ENCODE assay signal across 8 cellular contexts in the genomic region with DNA sequence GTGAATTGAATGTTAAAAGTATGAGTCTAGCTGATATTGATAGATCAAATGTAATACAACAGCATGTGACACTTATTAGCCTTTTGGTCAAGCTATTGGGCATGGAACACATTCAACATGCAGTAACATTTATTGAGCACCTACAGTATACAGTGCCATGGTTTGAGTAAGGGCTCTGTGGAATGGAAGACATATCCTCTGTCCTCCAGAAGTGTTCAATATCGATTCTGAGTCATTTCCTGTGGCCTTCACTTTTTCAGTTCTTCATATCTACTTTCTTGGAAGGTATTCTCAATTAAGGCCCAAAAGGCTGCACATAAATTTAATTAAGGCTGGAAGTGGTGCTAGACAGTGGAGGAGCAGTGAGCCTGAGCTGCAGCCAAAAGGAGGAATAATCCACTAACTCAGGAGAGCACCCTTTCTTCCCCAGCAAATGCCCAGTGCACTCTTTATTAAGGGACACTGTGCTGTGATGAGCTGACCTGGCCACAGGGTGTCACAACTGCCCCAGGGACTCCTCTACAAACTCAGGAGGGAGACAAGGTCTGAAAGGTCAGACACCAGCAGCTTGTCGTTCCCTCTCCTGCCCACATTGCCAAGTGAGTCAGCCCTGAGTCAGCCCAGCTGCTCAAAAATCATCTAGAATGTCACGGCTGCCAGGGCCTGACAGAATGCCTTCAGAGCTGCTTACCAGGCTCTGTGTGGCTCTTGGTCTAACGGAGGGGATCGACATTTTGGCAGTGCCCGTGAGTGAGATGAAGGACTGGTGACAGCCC.
DNase-seq lines count a peak whose midpoint lies in the region; ATAC-seq and TF ChIP-seq lines count a peak whose summit lies in the region.

No MANE protein-coding gene starts in this region.

- peaks cover 0 to 6% (median 0%) of the 10 kb centered on the region in 7 donors for H3K9me3 Mint-ChIP-seq in CD4-positive, CD25-positive, alpha-beta regulatory T cell

- no peaks in the 10 kb centered on the region for H3K36me3 ChIP-seq in CD4-positive, CD25-positive, alpha-beta regulatory T cell (ENCODE audit: control insufficient read depth, insufficient read depth, low read length)
- H3K36me3 ChIP-seq in heart right ventricle = no peaks in the 10 kb centered on the region

- peak overlapping the region in 1 of 3 donors; percentile 7 for H3K27ac Mint-ChIP-seq in CD4-positive, CD25-positive, alpha-beta regulatory T cell

- peak; percentile 72 to 81 for ATAC-seq in CD4-positive, CD25-positive, alpha-beta regulatory T cell (ENCODE audit: low read depth in 2 of 2)
- peak; percentile 70 for ATAC-seq in HG03565 (IDR thresholded peaks at IDR 0.05; ENCODE audit: unreplicated experiment)
- ATAC-seq in heart right ventricle = peak; percentile 96 to 100 (median 98)

- peaks cover 4 to 16% (median 7%) of the 10 kb centered on the region in 4 donors for H3K4me1 Mint-ChIP-seq in CD4-positive, CD25-positive, alpha-beta regulatory T cell

- no peak overlapping the region for H3K4me3 Mint-ChIP-seq in CD4-positive, CD25-positive, alpha-beta regulatory T cell

- intact Hi-C loops in heart right ventricle (cut with DNase I) = loop anchor here in 6 of 10 donors (2.0 to 10.0 kb wide), 6 partner anchors 290 to 1650 kb away; no protein-coding TSS in a partner anchor

- peaks cover 2% of the 10 kb centered on the region for H3K27me3 ChIP-seq in CD4-positive, CD25-positive, alpha-beta regulatory T cell (ENCODE audit: control insufficient read depth, insufficient read depth, low read length)
- H3K27me3 ChIP-seq in heart right ventricle = no peaks in the 10 kb centered on the region

- H3K4me1 ChIP-seq in CD4-positive, CD25-positive, alpha-beta regulatory T cell (ENCODE audit: control insufficient read depth, insufficient read depth, low read length, poor library complexity, severe bottlenecking) = peaks cover 9% of the 10 kb centered on the region
- H3K4me1 ChIP-seq in heart right ventricle = peaks cover 0 to 11% (median 0%) of the 10 kb centered on the region in 9 donors

- DNase-seq in CD4-positive, CD25-positive, alpha-beta regulatory T cell = peak in 2 of 3 donors; percentile 32 to 49
- DNase-seq in SK-MEL-5 (ENCODE audit: low read depth, low spot score) = peak; percentile 61
- peak; percentile 72 for DNase-seq in activated naive CD4-positive, alpha-beta T cell treated with anti-CD3 and anti-CD28 coated beads, Interleukin-2, amount 50 U/mL, for 16 hours
- peak; percentile 71 to 75 for DNase-seq in heart right ventricle
- DNase-seq in skeletal muscle cell (ENCODE audit: low read depth) = peak; percentile 65
- DNase-seq in amniotic stem cell (lab: John Stamatoyannopoulos, UW) = no peak
- DNase-seq in NCI-H1930 (lab: John Stamatoyannopoulos, UW) = no peak

- peak; percentile 27 to 66 (median 50) for TF ChIP-seq CTCF in heart right ventricle (IDR thresholded peaks at IDR 0.05)

- in situ Hi-C loops in SK-MEL-5 (cut with HindIII; ENCODE audit: low pct_unique_long_range_greater_than_20kb, low sequenced_read_pairs) = no loop called here

- no peaks in the 10 kb centered on the region for H3K27me3 Mint-ChIP-seq in CD4-positive, CD25-positive, alpha-beta regulatory T cell

- 21 to 27% methylated on average over 6 of the region's 6 CpGs for WGBS in heart right ventricle, 2 donors

- no peaks in the 10 kb centered on the region for H3K9me3 ChIP-seq in CD4-positive, CD25-positive, alpha-beta regulatory T cell (ENCODE audit: control insufficient read depth in 2 of 2, low read length in 2 of 2)
- H3K9me3 ChIP-seq in heart right ventricle = peaks cover 0 to 3% (median 0%) of the 10 kb centered on the region in 11 donors

- H3K36me3 Mint-ChIP-seq in CD4-positive, CD25-positive, alpha-beta regulatory T cell = no peaks in the 10 kb centered on the region

- no peak overlapping the region for H3K27ac ChIP-seq in CD4-positive, CD25-positive, alpha-beta regulatory T cell (ENCODE audit: insufficient read depth, low read length, poor library complexity, severe bottlenecking)
- peak overlapping the region in 5 of 10 donors; percentile 3 to 50 (median 34) for H3K27ac ChIP-seq in heart right ventricle

- no peak overlapping the region for H3K4me3 ChIP-seq in CD4-positive, CD25-positive, alpha-beta regulatory T cell (ENCODE audit: low read depth, low read length)
- H3K4me3 ChIP-seq in heart right ventricle (no peak overlapping the region), skeletal muscle cell (ENCODE audit: low read depth, low read length) (no peak overlapping the region)

Comparison
In these comparisons a context has a peak if more than half of its experiments do, and no peak if none do; other contexts are left out.
1. DNase-seq: peak in CD4-positive, CD25-positive, alpha-beta regulatory T cell (2 of 3), SK-MEL-5 (single experiment), activated naive CD4-positive, alpha-beta T cell treated with anti-CD3 and anti-CD28 coated beads, Interleukin-2, amount 50 U/mL, for 16 hours (single experiment), heart right ventricle (2 of 2) and skeletal muscle cell (single experiment); none in amniotic stem cell (single experiment) and NCI-H1930 (0 of 2).
2. Peak in every context shown above with its lines, with median percentiles within 50 percentile points of each other: ATAC-seq.